ENCODE assay signal across 15 cellular contexts in genomic region chr18:73461038-73461779, GRCh38.
DNase-seq lines count a peak whose midpoint lies in the region; ATAC-seq and TF ChIP-seq lines count a peak whose summit lies in the region.
"Had no signal": no experiment of that assay in that cellular context is flagged by ENCODE, and none has a peak within 500 bp of the region (broad histone marks: within the 10 kb centered on the region; RNA-seq: fewer than 3 reads in every experiment).

No MANE protein-coding gene starts in this region.

- H3K9me2 ChIP-seq in GM23338 (ENCODE audit: insufficient read depth), result no peaks in the 10 kb centered on the region
- no peaks in the 10 kb centered on the region for H3K9me2 ChIP-seq in neural cell (ENCODE audit: insufficient read depth, low read length)

- TF ChIP-seq CTCF in A673 (conservative IDR thresholded peaks at IDR 0.05; ENCODE audit: low read depth, low read length) (no peak), GM23338 (conservative IDR thresholded peaks at IDR 0.05; ENCODE audit: low read depth in 2 of 2) (no peak), brain microvascular endothelial cell (IDR thresholded peaks at IDR 0.05; ENCODE audit: low read depth, low read length, missing control alignments) (no peak), neural cell (IDR thresholded peaks at IDR 0.05; ENCODE audit: poor library complexity, severe bottlenecking) (no peak), omental fat pad (IDR thresholded peaks at IDR 0.05) (no peak)

- CTCF ChIA-PET in A673 (lab: Charles Lee), result no interaction called here

- ATAC-seq in GM23338, result no peak
- ATAC-seq in omental fat pad (ENCODE audit: low FRiP score), result no peak
- no peak for ATAC-seq in GM21515 (IDR thresholded peaks at IDR 0.05; ENCODE audit: unreplicated experiment)
- no peak for ATAC-seq in GM21528 (IDR thresholded peaks at IDR 0.05; ENCODE audit: low FRiP score, unreplicated experiment)

- H3K27me3 Mint-ChIP-seq in GM23338 (ENCODE audit: insufficient read depth, low read depth, poor library complexity), result peaks cover 4% of the 10 kb centered on the region

- H3K4me1 ChIP-seq in A673 (ENCODE audit: insufficient read depth, low read length, poor library complexity, severe bottlenecking) (peaks cover 7% of the 10 kb centered on the region), GM23338 (ENCODE audit: insufficient read depth) (no peaks in the 10 kb centered on the region)
- H3K4me1 ChIP-seq: BLaER1 had no signal

- no peak overlapping the region for H3K27ac Mint-ChIP-seq in GM23338

- H4K20me1 ChIP-seq in GM23338 (replicated peaks; ENCODE audit: insufficient read depth) (no peaks in the 10 kb centered on the region), neural cell (ENCODE audit: insufficient read depth) (no peaks in the 10 kb centered on the region)
- H4K20me1 ChIP-seq: BLaER1 had no signal

- no peaks in the 10 kb centered on the region for H3K36me3 ChIP-seq in A673 (ENCODE audit: insufficient read depth, low read length, poor library complexity, severe bottlenecking)
- no peaks in the 10 kb centered on the region for H3K36me3 ChIP-seq in GM23338 (ENCODE audit: insufficient read depth)
- H3K36me3 ChIP-seq in brain microvascular endothelial cell (replicated peaks), result no peaks in the 10 kb centered on the region
- H3K36me3 ChIP-seq in neural cell (ENCODE audit: insufficient read depth, low read length), result no peaks in the 10 kb centered on the region
- H3K36me3 ChIP-seq: BLaER1 had no signal

- H3K4me3 Mint-ChIP-seq in GM23338, result no peak overlapping the region
- H3K4me3 Mint-ChIP-seq: H9 had no signal

- H3K4me3 ChIP-seq in A673 (ENCODE audit: low read depth, low read length, poor library complexity, severe bottlenecking) (no peak overlapping the region), GM23338 (no peak overlapping the region), brain microvascular endothelial cell (ENCODE audit: low read depth, low read length) (no peak overlapping the region), neural cell (ENCODE audit: low read length) (no peak overlapping the region)
- H3K4me3 ChIP-seq: BLaER1 had no signal

- H3K36me3 Mint-ChIP-seq in GM23338 (ENCODE audit: low read depth), result no peaks in the 10 kb centered on the region

- TF ChIP-seq EP300 in neural cell (conservative IDR thresholded peaks at IDR 0.05; ENCODE audit: poor library complexity, severe bottlenecking), result peak; percentile 87

- POLR2A ChIA-PET in A673 (lab: Charles Lee; ENCODE audit: low non-redundant PET), result no interaction called here

- 0 out of 2 replicates have a peak overlapping the region, but pooled peaks have one; percentile 2 for H2AFZ ChIP-seq in GM23338
- no peak overlapping the region for H2AFZ ChIP-seq in neural cell (ENCODE audit: low read depth, low read length)

- no peak overlapping the region for H3K27ac ChIP-seq in A673 (ENCODE audit: low read depth, low read length, poor library complexity, severe bottlenecking)
- no peak overlapping the region for H3K27ac ChIP-seq in GM23338 (ENCODE audit: low read depth)
- H3K27ac ChIP-seq in brain microvascular endothelial cell, result peak overlapping the region; percentile 67
- H3K27ac ChIP-seq in neural cell (ENCODE audit: low read length), result no peak overlapping the region
- H3K27ac ChIP-seq: BLaER1 had no signal

- intact Hi-C loops in A673 (cut with micrococcal nuclease; ENCODE audit: unreplicated experiment) (no loop called here), head of caudate nucleus (cut with DNase I) (no loop called here)

- DNase-seq in A673 (ENCODE audit: low spot score), result peak; percentile 11
- peak; percentile 5 for DNase-seq in GM23338 (ENCODE audit: low spot score)
- DNase-seq in brain microvascular endothelial cell, result no peak
- no peak for DNase-seq in head of caudate nucleus
- DNase-seq in omental fat pad (ENCODE audit: low spot score), result no peak
- DNase-seq: H9, KG1, NCI-H1092, NCI-H187, NCI-H774, SHP77 had no signal

- H3K27me3 ChIP-seq in A673 (replicated peaks; ENCODE audit: insufficient read depth, low read depth, low read length, poor library complexity), result no peaks in the 10 kb centered on the region
- no peaks in the 10 kb centered on the region for H3K27me3 ChIP-seq in GM23338 (ENCODE audit: insufficient read depth)
- H3K27me3 ChIP-seq in brain microvascular endothelial cell (replicated peaks), result no peaks in the 10 kb centered on the region
- H3K27me3 ChIP-seq in neural cell (ENCODE audit: insufficient read depth, low read depth, low read length), result no peaks in the 10 kb centered on the region
- H3K27me3 ChIP-seq: BLaER1 had no signal

- in situ Hi-C loops in brain microvascular endothelial cell (cut with HindIII; ENCODE audit: low pct_ligation_motif_present, low sequenced_read_pairs), result no loop called here

- peaks cover 12% of the 10 kb centered on the region for H3K4me1 Mint-ChIP-seq in GM23338

- H3F3A ChIP-seq in GM23338 (replicated peaks; ENCODE audit: low read depth) (no peaks in the 10 kb centered on the region), neural cell (ENCODE audit: insufficient read depth, low read length, poor library complexity, severe bottlenecking) (no peaks in the 10 kb centered on the region)

- no peaks in the 10 kb centered on the region for H3K9me3 ChIP-seq in A673 (ENCODE audit: low read depth, low read length, poor library complexity, severe bottlenecking)
- no peaks in the 10 kb centered on the region for H3K9me3 ChIP-seq in neural cell (ENCODE audit: low read length)
- H3K9me3 ChIP-seq: BLaER1 had no signal

- no peak overlapping the region for H3K4me2 ChIP-seq in GM23338
- H3K4me2 ChIP-seq in neural cell (ENCODE audit: low read length), result no peak overlapping the region
- H3K4me2 ChIP-seq: BLaER1 had no signal

- H3K9ac ChIP-seq in neural cell (ENCODE audit: low read length), result no peak overlapping the region
- H3K9ac ChIP-seq: BLaER1 had no signal

- TF ChIP-seq RAD21 in neural cell (conservative IDR thresholded peaks at IDR 0.05), result no peak

- no peaks in the 10 kb centered on the region for H3K79me2 ChIP-seq in GM23338 (replicated peaks; ENCODE audit: insufficient read depth)
- no peaks in the 10 kb centered on the region for H3K79me2 ChIP-seq in neural cell (replicated peaks; ENCODE audit: insufficient read depth, low read length)

- H3K9me3 Mint-ChIP-seq in GM23338, result no peaks in the 10 kb centered on the region
- H3K9me3 Mint-ChIP-seq: H9 had no signal

- no TSS peak for BruUV-seq in A673 (replicated peaks; lab: Mats Ljungman, UMichigan)

TF ChIP-seq in GM23338, 12 proteins besides CTCF, POLR2A, EP300 and RAD21 (continues in another document):
- TF ChIP-seq STAT1 (IDR thresholded peaks at IDR 0.05; ENCODE audit: unreplicated experiment) (no peak), REST (IDR thresholded peaks at IDR 0.05; ENCODE audit: unreplicated experiment) (no peak), EZH2phosphoT487 (IDR thresholded peaks at IDR 0.05; ENCODE audit: unreplicated experiment) (no peak), CREB1 (CRISPR knock-in tag; IDR thresholded peaks at IDR 0.05; ENCODE audit: low read depth) (no peak)

TF ChIP-seq in neural cell, 6 proteins besides CTCF, POLR2A, EP300 and RAD21:
- TF ChIP-seq POLR2AphosphoS5 (IDR thresholded peaks at IDR 0.05) (peak; percentile 52), SMC3 (conservative IDR thresholded peaks at IDR 0.05; ENCODE audit: poor library complexity) (no peak)
TF ChIP-seq in neural cell: peak in this region for 1.

Comparison
In these comparisons a context has a peak if more than half of its experiments do, and no peak if none do; other contexts are left out.
1. DNase-seq: peak in A673 (single experiment) and GM23338 (single experiment); none in brain microvascular endothelial cell (single experiment), head of caudate nucleus (0 of 42) and omental fat pad (single experiment).